10 cellular contexts compared by ENCODE assay signal in genomic region chr12:992647-993046, GRCh38. TPM values are rescaled to one million over a fixed set of nuclear protein-coding genes. Genes with fewer than 3 reads are reported as not detected.
DNase-seq lines count a peak whose midpoint lies in the region; ATAC-seq and TF ChIP-seq lines count a peak whose summit lies in the region.
"Had no signal": no experiment of that assay in that cellular context is flagged by ENCODE, and none has a peak within 500 bp of the region (broad histone marks: within the 10 kb centered on the region; RNA-seq: fewer than 3 reads in every experiment).

No MANE protein-coding gene starts in this region.

- no peaks in the 10 kb centered on the region for H3K36me3 Mint-ChIP-seq in activated T-cell treated with anti-CD3 and anti-CD28 coated beads, Interleukin-2, amount 50 U/mL, for 4 hours (ENCODE audit: insufficient read depth)
- peaks cover 21% of the 10 kb centered on the region for H3K36me3 Mint-ChIP-seq in stimulated activated effector memory CD8-positive, alpha-beta T cell treated with anti-CD3 and anti-CD28 coated beads, Interleukin-12 subunit alpha, Interleukin-12 subunit beta, amount 100 ng/mL, for 72 hours

- H3K4me3 Mint-ChIP-seq in activated T-cell treated with anti-CD3 and anti-CD28 coated beads, Interleukin-2, amount 50 U/mL, for 4 hours: peak overlapping the region; percentile 95
- H3K4me3 Mint-ChIP-seq in stimulated activated effector memory CD8-positive, alpha-beta T cell treated with anti-CD3 and anti-CD28 coated beads, Interleukin-12 subunit alpha, Interleukin-12 subunit beta, amount 100 ng/mL, for 72 hours: peak overlapping the region; percentile 90

- no peaks in the 10 kb centered on the region for H3K9me3 ChIP-seq in WERI-Rb-1 (ENCODE audit: severe bottlenecking)

- H3K9me3 Mint-ChIP-seq in activated T-cell treated with anti-CD3 and anti-CD28 coated beads, Interleukin-2, amount 50 U/mL, for 4 hours: no peaks in the 10 kb centered on the region
- H3K9me3 Mint-ChIP-seq in stimulated activated effector memory CD8-positive, alpha-beta T cell treated with anti-CD3 and anti-CD28 coated beads, Interleukin-12 subunit alpha, Interleukin-12 subunit beta, amount 100 ng/mL, for 72 hours: no peaks in the 10 kb centered on the region
- H3K9me3 Mint-ChIP-seq: CD14-positive monocyte had no signal

- no peak overlapping the region for H3K27ac ChIP-seq in WERI-Rb-1

- peak overlapping the region; percentile 83; the same call in 1 of the 2 replicates for H3K4me3 ChIP-seq in WERI-Rb-1 (ENCODE audit: low read depth, low read length)
- peak overlapping the region; percentile 79 for H3K4me3 ChIP-seq in fibroblast of villous mesenchyme (ENCODE audit: low read depth, low read length)

- no peaks in the 10 kb centered on the region for H3K27me3 ChIP-seq in WERI-Rb-1 (ENCODE audit: insufficient read depth, low read depth, severe bottlenecking)

- no peak for ATAC-seq in activated T-cell treated with anti-CD3 and anti-CD28 coated beads, Interleukin-2, amount 50 U/mL, for 4 hours
- ATAC-seq in stimulated activated effector memory CD8-positive, alpha-beta T cell treated with anti-CD3 and anti-CD28 coated beads, Interleukin-12 subunit alpha, Interleukin-12 subunit beta, amount 100 ng/mL, for 72 hours: no peak

- no peaks in the 10 kb centered on the region for H3K27me3 Mint-ChIP-seq in activated T-cell treated with anti-CD3 and anti-CD28 coated beads, Interleukin-2, amount 50 U/mL, for 4 hours (ENCODE audit: low read depth)

- TF ChIP-seq CTCF in WERI-Rb-1 (IDR thresholded peaks at IDR 0.05; ENCODE audit: low read depth, low read length) (no peak), fibroblast of villous mesenchyme (IDR thresholded peaks at IDR 0.05; ENCODE audit: insufficient read depth, low read depth, low read length) (no peak)

- H3K27ac Mint-ChIP-seq in stimulated activated effector memory CD8-positive, alpha-beta T cell treated with anti-CD3 and anti-CD28 coated beads, Interleukin-12 subunit alpha, Interleukin-12 subunit beta, amount 100 ng/mL, for 72 hours: no peak overlapping the region

- peaks cover 52% of the 10 kb centered on the region for H3K4me1 Mint-ChIP-seq in activated T-cell treated with anti-CD3 and anti-CD28 coated beads, Interleukin-2, amount 50 U/mL, for 4 hours (ENCODE audit: low read depth)
- H3K4me1 Mint-ChIP-seq in stimulated activated effector memory CD8-positive, alpha-beta T cell treated with anti-CD3 and anti-CD28 coated beads, Interleukin-12 subunit alpha, Interleukin-12 subunit beta, amount 100 ng/mL, for 72 hours: peaks cover 26% of the 10 kb centered on the region

- DNase-seq in activated T-cell treated with anti-CD3 and anti-CD28 coated beads, Interleukin-2, amount 50 U/mL, for 4 hours: no peak
- DNase-seq in activated T-cell treated with anti-CD3 and anti-CD28 coated beads for 4 hours (no peak), WERI-Rb-1 (no peak), fibroblast of villous mesenchyme (ENCODE audit: low read depth) (no peak), midbrain (lab: John Stamatoyannopoulos, UW) (no peak), GM19238 (ENCODE audit: insufficient read length, low spot score) (no peak)
- no peak for DNase-seq in stimulated activated effector memory CD8-positive, alpha-beta T cell treated with anti-CD3 and anti-CD28 coated beads, Interleukin-12 subunit alpha, Interleukin-12 subunit beta, amount 100 ng/mL, for 72 hours (ENCODE audit: low spot score in 2 of 2)
- no peak for DNase-seq in effector CD4-positive, alpha-beta T cell
- DNase-seq: aorta had no signal

- peaks cover 6% of the 10 kb centered on the region for H3K36me3 ChIP-seq in WERI-Rb-1

RNA-seq across cellular contexts. Expression of gene ERC1, which starts 1.6 kb away (rescaled TPM):
- total RNA-seq in activated T-cell treated with anti-CD3 and anti-CD28 coated beads, Interleukin-2, amount 50 U/mL, for 4 hours: 10 to 100 TPM; 18.7 to 21.9 (median 20.6) TPM
- 41.9 and 49.7 TPM in 2 replicates for total RNA-seq in fibroblast of villous mesenchyme

RNA-seq across cellular contexts. Expression of gene RAD52, which starts 43.2 kb away (rescaled TPM):
- total RNA-seq in activated T-cell treated with anti-CD3 and anti-CD28 coated beads, Interleukin-2, amount 50 U/mL, for 4 hours: 10 to 100 TPM in 2 of 3 donors, 1 to 10 TPM in 1; 8.0 to 12.1 (median 11.1) TPM
- total RNA-seq in fibroblast of villous mesenchyme: 10.3 and 15.1 TPM in 2 replicates
